In genomic region chr4:86816463-86817107, GRCh38 we compare ENCODE assay signal across 15 cellular contexts. TPM values are rescaled to one million over a fixed set of nuclear protein-coding genes. Genes with fewer than 3 reads are reported as not detected.
DNase-seq lines count a peak whose midpoint lies in the region; ATAC-seq and TF ChIP-seq lines count a peak whose summit lies in the region.
"Had no signal": no experiment of that assay in that cellular context is flagged by ENCODE, and none has a peak within 500 bp of the region (broad histone marks: within the 10 kb centered on the region; RNA-seq: fewer than 3 reads in every experiment).

No MANE protein-coding gene starts in this region.

- CTCF ChIA-PET in MCF 10A (lab: Yijun Ruan, JAX): interaction anchor here (0.5 to 2.2 kb wide), 4 partner anchors 9 to 321 kb away, joined by 3 to 5 read pairs (median 3); no protein-coding TSS in a partner anchor

- no peaks in the 10 kb centered on the region for H3K27me3 ChIP-seq in breast epithelium
- no peaks in the 10 kb centered on the region for H3K27me3 ChIP-seq in neural progenitor cell

- H3K27ac ChIP-seq in breast epithelium: peak overlapping the region; percentile 73 to 92
- peak overlapping the region; percentile 25 for H3K27ac ChIP-seq in neural progenitor cell
- H3K27ac ChIP-seq: 22Rv1 had no signal

- H3K36me3 Mint-ChIP-seq in MCF 10A (ENCODE audit: insufficient read depth, unreplicated experiment) (peaks cover 59% of the 10 kb centered on the region), neural progenitor cell (peaks cover 55% of the 10 kb centered on the region)
- H3K36me3 Mint-ChIP-seq in activated T-helper 2 cell treated with anti-CD3 and anti-CD28 coated beads, Interferon-gamma antibody, Interleukin-2, Interleukin-4, amounts not matched to agents 10 μg/mL and 5 μg/mL and 100 μg/mL, durations not matched to agents 14 hours and 24 hours and 36 hours (ENCODE audit: low read depth): no peaks in the 10 kb centered on the region

- no peak overlapping the region for H3K9ac ChIP-seq in neural progenitor cell

- peaks cover 31% of the 10 kb centered on the region for H3F3A ChIP-seq in neural progenitor cell (ENCODE audit: low read depth)

- no peak for ATAC-seq in HG02623 (IDR thresholded peaks at IDR 0.05; ENCODE audit: unreplicated experiment)
- ATAC-seq in GM21786 (IDR thresholded peaks at IDR 0.05; ENCODE audit: unreplicated experiment): no peak

- no peaks in the 10 kb centered on the region for H3K9me3 Mint-ChIP-seq in MCF 10A (ENCODE audit: unreplicated experiment)
- peaks cover 4% of the 10 kb centered on the region for H3K9me3 Mint-ChIP-seq in neural progenitor cell
- H3K9me3 Mint-ChIP-seq in activated T-helper 2 cell treated with anti-CD3 and anti-CD28 coated beads, Interferon-gamma antibody, Interleukin-2, Interleukin-4, amounts not matched to agents 10 μg/mL and 5 μg/mL and 100 μg/mL, durations not matched to agents 14 hours and 24 hours and 36 hours: peaks cover 5% of the 10 kb centered on the region

- no peak overlapping the region for H2AFZ ChIP-seq in neural progenitor cell (replicated peaks)

- no peaks in the 10 kb centered on the region for H3K4me1 Mint-ChIP-seq in MCF 10A (ENCODE audit: insufficient read depth, unreplicated experiment)
- H3K4me1 Mint-ChIP-seq in neural progenitor cell: peaks cover 10% of the 10 kb centered on the region
- no peaks in the 10 kb centered on the region for H3K4me1 Mint-ChIP-seq in activated T-helper 2 cell treated with anti-CD3 and anti-CD28 coated beads, Interferon-gamma antibody, Interleukin-2, Interleukin-4, amounts not matched to agents 10 μg/mL and 5 μg/mL and 100 μg/mL, durations not matched to agents 14 hours and 24 hours and 36 hours (ENCODE audit: low read depth)

- H4K20me1 ChIP-seq in neural progenitor cell (ENCODE audit: low read depth): no peaks in the 10 kb centered on the region

- TF ChIP-seq CTCF in breast epithelium (IDR thresholded peaks at IDR 0.05): no peak
- TF ChIP-seq CTCF in MCF 10A (IDR thresholded peaks at IDR 0.05; ENCODE audit: unreplicated experiment): no peak
- TF ChIP-seq CTCF in foreskin fibroblast (IDR thresholded peaks at IDR 0.05; ENCODE audit: low read depth, low read length): no peak
- TF ChIP-seq CTCF in neural progenitor cell (IDR thresholded peaks at IDR 0.05): no peak

- H3K79me2 ChIP-seq in neural progenitor cell (ENCODE audit: low read depth): no peaks in the 10 kb centered on the region

- H3K9me3 ChIP-seq in breast epithelium (peaks cover 5 to 13% of the 10 kb centered on the region in 2 donors), neural progenitor cell (ENCODE audit: low read depth) (no peaks in the 10 kb centered on the region)

- no peaks in the 10 kb centered on the region for H3K36me3 ChIP-seq in breast epithelium
- peaks cover 31% of the 10 kb centered on the region for H3K36me3 ChIP-seq in neural progenitor cell

- H3K4me3 ChIP-seq in breast epithelium (no peak overlapping the region), foreskin fibroblast (ENCODE audit: low read depth in 1 of 2, low read length in 2 of 2) (no peak overlapping the region), neural progenitor cell (no peak overlapping the region)

- no peaks in the 10 kb centered on the region for H3K27me3 Mint-ChIP-seq in MCF 10A (ENCODE audit: insufficient read depth, unreplicated experiment)
- H3K27me3 Mint-ChIP-seq in neural progenitor cell (ENCODE audit: insufficient read depth, low read depth): peaks cover 3% of the 10 kb centered on the region
- no peaks in the 10 kb centered on the region for H3K27me3 Mint-ChIP-seq in activated T-helper 2 cell treated with anti-CD3 and anti-CD28 coated beads, Interferon-gamma antibody, Interleukin-2, Interleukin-4, amounts not matched to agents 10 μg/mL and 5 μg/mL and 100 μg/mL, durations not matched to agents 14 hours and 24 hours and 36 hours (ENCODE audit: low read depth)

- POLR2A ChIA-PET in MCF 10A (lab: Yijun Ruan, JAX): interaction anchor here (0.9 to 3.0 kb wide), 3 partner anchors 15 to 39 kb away, joined by 3 to 11 read pairs (median 4); no protein-coding TSS in a partner anchor

- DNase-seq in breast epithelium (ENCODE audit: low spot score in 2 of 2): peak in 1 of 2 donors; percentile 24
- no peak for DNase-seq in MCF 10A (ENCODE audit: unreplicated experiment)
- DNase-seq in foreskin fibroblast: peak; percentile 87 to 96
- DNase-seq in neural progenitor cell (ENCODE audit: low spot score): no peak
- no peak for DNase-seq in activated T-helper 2 cell treated with anti-CD3 and anti-CD28 coated beads, Interferon-gamma antibody, Interleukin-2, Interleukin-4, amounts not matched to agents 10 μg/mL and 5 μg/mL and 100 μg/mL, durations not matched to agents 14 hours and 24 hours and 36 hours (ENCODE audit: low spot score)
- DNase-seq in NCI-H1417 treated with DMSO at 0.1 percent for 48 hours (lab: John Stamatoyannopoulos, UW): no peak
- DNase-seq: activated naive CD4-positive, alpha-beta T cell treated with Interleukin-2 at 50 U/mL for 16 hours; erythroblast; NCI-H1930; NCI-H748 treated with DMSO at 0.1 percent for 48 hours; stimulated activated naive CD4-positive, alpha-beta T cell had no signal

- H3K4me3 Mint-ChIP-seq in MCF 10A (ENCODE audit: unreplicated experiment) (no peak overlapping the region), neural progenitor cell (no peak overlapping the region)
- no peak overlapping the region for H3K4me3 Mint-ChIP-seq in activated T-helper 2 cell treated with anti-CD3 and anti-CD28 coated beads, Interferon-gamma antibody, Interleukin-2, Interleukin-4, amounts not matched to agents 10 μg/mL and 5 μg/mL and 100 μg/mL, durations not matched to agents 14 hours and 24 hours and 36 hours (ENCODE audit: low read depth)

- H3K4me1 ChIP-seq in breast epithelium (no peaks in the 10 kb centered on the region), neural progenitor cell (no peaks in the 10 kb centered on the region)

- H3K27ac Mint-ChIP-seq in MCF 10A (ENCODE audit: low read depth, unreplicated experiment) (no peak overlapping the region), neural progenitor cell (no peak overlapping the region)
- no peak overlapping the region for H3K27ac Mint-ChIP-seq in activated T-helper 2 cell treated with anti-CD3 and anti-CD28 coated beads, Interferon-gamma antibody, Interleukin-2, Interleukin-4, amounts not matched to agents 10 μg/mL and 5 μg/mL and 100 μg/mL, durations not matched to agents 14 hours and 24 hours and 36 hours

- TF ChIP-seq POLR2A in breast epithelium (IDR thresholded peaks at IDR 0.05): no peak

- BruUV-seq in MCF 10A (replicated peaks; lab: Mats Ljungman, UMichigan): no TSS peak

- intact Hi-C loops in breast epithelium (cut with DNase I; ENCODE audit: low total_unique reads): no loop called here
- intact Hi-C loops in MCF 10A (cut with micrococcal nuclease): no loop called here
- intact Hi-C loops in activated T-helper 2 cell treated with anti-CD3 and anti-CD28 coated beads, Interferon-gamma antibody, Interleukin-2, Interleukin-4, amounts not matched to agents 10 μg/mL and 5 μg/mL and 100 μg/mL, durations not matched to agents 14 hours and 24 hours and 36 hours (cut with micrococcal nuclease): no loop called here

- H3K4me2 ChIP-seq in neural progenitor cell: no peak overlapping the region

RNA-seq across cellular contexts. Expression of gene SLC10A6, which starts 32.6 kb away (rescaled TPM):
- total RNA-seq in breast epithelium (1 to 10 TPM; 4.0 to 5.9 (median 4.6) TPM), MCF 10A (2022) (not detected in 2 replicates), neural progenitor cell (ENCODE audit: low replicate concordance) (not detected in 2 replicates)
- total RNA-seq in activated T-helper 2 cell treated with anti-CD3 and anti-CD28 coated beads, Interferon-gamma antibody, Interleukin-2, Interleukin-4, amounts not matched to agents 10 μg/mL and 5 μg/mL and 100 μg/mL, durations not matched to agents 14 hours and 24 hours and 36 hours: not detected in 2 replicates
- total RNA-seq: activated CD8-positive, alpha-beta memory T cell treated with anti-CD3 and anti-CD28 coated beads for 36 hours had no signal

Comparison
In these comparisons a context has a peak if more than half of its experiments do, and no peak if none do; other contexts are left out.
1. DNase-seq: peak in foreskin fibroblast (2 of 2); none in MCF 10A (single experiment), neural progenitor cell (single experiment), activated T-helper 2 cell treated with anti-CD3 and anti-CD28 coated beads, Interferon-gamma antibody, Interleukin-2, Interleukin-4, amounts not matched to agents 10 μg/mL and 5 μg/mL and 100 μg/mL, durations not matched to agents 14 hours and 24 hours and 36 hours (single experiment) and NCI-H1417 treated with DMSO at 0.1 percent for 48 hours (single experiment).